ENCODE assay signal across 8 cellular contexts in the genomic region with DNA sequence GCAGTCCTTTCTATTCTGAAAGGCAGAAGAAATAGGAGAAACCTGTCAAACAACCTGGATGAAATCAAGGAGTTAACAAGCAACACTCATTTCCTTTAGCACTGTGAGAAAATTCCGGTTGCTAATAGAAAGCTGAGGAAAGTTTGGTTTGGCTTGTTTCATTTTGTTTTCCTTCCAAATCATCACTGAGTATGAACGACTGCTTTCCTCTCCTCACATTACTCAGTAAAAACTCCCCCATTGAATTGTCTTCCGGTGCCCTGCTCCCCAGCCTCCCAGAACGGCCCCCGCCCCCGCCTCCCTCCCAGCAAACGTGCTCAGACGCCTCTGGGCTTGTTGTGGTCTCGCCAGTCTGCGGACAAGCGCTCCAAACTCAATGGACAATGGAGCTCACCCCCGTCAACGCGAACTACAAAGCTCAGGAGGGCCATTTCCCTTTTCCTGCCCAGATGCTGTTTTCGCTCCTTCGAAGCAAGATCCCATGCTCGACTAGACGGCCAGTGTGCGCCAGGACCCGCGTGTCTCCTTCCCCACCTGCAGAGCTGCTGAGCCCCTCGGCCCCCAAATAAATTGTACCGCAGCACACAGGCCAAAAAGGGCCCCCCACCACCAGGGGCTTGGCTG. TPM values are rescaled to one million over a fixed set of nuclear protein-coding genes. Genes with fewer than 3 reads are reported as not detected.
DNase-seq lines count a peak whose midpoint lies in the region; ATAC-seq and TF ChIP-seq lines count a peak whose summit lies in the region.

No MANE protein-coding gene starts in this region.

- H2AFZ ChIP-seq in SU-DHL-6 (ENCODE audit: low read depth, low read length, severe bottlenecking) (peak overlapping the region; percentile 95), parathyroid adenoma (peak overlapping the region; percentile 85)

- ATAC-seq in GM21619 (IDR thresholded peaks at IDR 0.05; ENCODE audit: unreplicated experiment) = peak; percentile 38

- H3K4me1 ChIP-seq in cardiac muscle cell (ENCODE audit: low read depth) (peaks cover 6% of the 10 kb centered on the region), parathyroid adenoma (no peaks in the 10 kb centered on the region)

- in situ Hi-C loops in KBM-7 (cut with MboI; ENCODE audit: low pct_unique_long_range_greater_than_20kb, low sequenced_read_pairs) = no loop called here

- H3K27me3 ChIP-seq in SU-DHL-6 (ENCODE audit: low read length) (no peaks in the 10 kb centered on the region), cardiac muscle cell (no peaks in the 10 kb centered on the region), parathyroid adenoma (ENCODE audit: control insufficient read depth, insufficient read depth, low read length) (no peaks in the 10 kb centered on the region)

- peaks cover 5% of the 10 kb centered on the region; the same call in 1 of the 2 replicates for H3F3A ChIP-seq in SU-DHL-6 (ENCODE audit: insufficient read depth)

- DNase-seq in DMS79 (lab: John Stamatoyannopoulos, UW) = peak; percentile 18
- peak; percentile 67 for DNase-seq in KBM-7
- DNase-seq in cardiac muscle cell (ENCODE audit: low read depth in 1 of 2, low spot score in 1 of 2) = peak; percentile 71 to 84
- peak; percentile 70 for DNase-seq in ureter (ENCODE audit: low spot score)

- H3K36me3 ChIP-seq in SU-DHL-6 (ENCODE audit: low read length) (no peaks in the 10 kb centered on the region), cardiac muscle cell (no peaks in the 10 kb centered on the region), parathyroid adenoma (ENCODE audit: control insufficient read depth, insufficient read depth, low read length) (no peaks in the 10 kb centered on the region)

- H3K4me2 ChIP-seq in SU-DHL-6 (ENCODE audit: low read depth, low read length, poor library complexity, severe bottlenecking) = peak overlapping the region; percentile 66
- peak overlapping the region; percentile 85 for H3K4me2 ChIP-seq in parathyroid adenoma (ENCODE audit: low read length)

- H3K9me2 ChIP-seq in SU-DHL-6 (replicated peaks; ENCODE audit: insufficient read depth, low read length) = no peaks in the 10 kb centered on the region

- H3K79me2 ChIP-seq in SU-DHL-6 (ENCODE audit: insufficient read depth, low read length) (peaks cover 52% of the 10 kb centered on the region), parathyroid adenoma (peaks cover 8% of the 10 kb centered on the region)

- H3K9me3 ChIP-seq in SU-DHL-6 (ENCODE audit: insufficient read depth, low read length) (no peaks in the 10 kb centered on the region), cardiac muscle cell (ENCODE audit: low read depth) (no peaks in the 10 kb centered on the region), parathyroid adenoma (ENCODE audit: control insufficient read depth, low read length) (no peaks in the 10 kb centered on the region)

- no peaks in the 10 kb centered on the region for H4K20me1 ChIP-seq in SU-DHL-6 (ENCODE audit: low read depth, low read length)

- H3K27ac ChIP-seq in SU-DHL-6 (ENCODE audit: low read depth, low read length) = peak overlapping the region; percentile 50
- peak overlapping the region; percentile 80 for H3K27ac ChIP-seq in adipose tissue (ENCODE audit: low read depth, low read length)
- H3K27ac ChIP-seq in cardiac muscle cell = peak overlapping the region; percentile 78
- peak overlapping the region; percentile 76 for H3K27ac ChIP-seq in parathyroid adenoma

- H3K4me3 ChIP-seq in SU-DHL-6 (ENCODE audit: insufficient read depth, low read length, poor library complexity, severe bottlenecking) (peak overlapping the region; percentile 69), cardiac muscle cell (peak overlapping the region; percentile 89), parathyroid adenoma (ENCODE audit: low read depth, low read length) (peak overlapping the region; percentile 82)

- H3K9ac ChIP-seq in SU-DHL-6 (ENCODE audit: low read length) (peak overlapping the region; percentile 73), parathyroid adenoma (no peak overlapping the region)

- 0 to 1% (median 0%) methylated on average over 23 of the region's 23 CpGs for WGBS in adipose tissue, 3 donors

- no peak for TF ChIP-seq CTCF in SU-DHL-6 (IDR thresholded peaks at IDR 0.05; ENCODE audit: insufficient read depth, low read length, poor library complexity, severe bottlenecking)
- no peak for TF ChIP-seq CTCF in cardiac muscle cell (IDR thresholded peaks at IDR 0.05; ENCODE audit: low read depth, low read length)
- TF ChIP-seq CTCF in parathyroid adenoma (IDR thresholded peaks at IDR 0.05) = no peak

RNA-seq across cellular contexts. Expression of a gene that starts 0.7 kb away (rescaled TPM):
- polyA plus RNA-seq in adipose tissue (1 to 10 TPM; 2.9 to 9.0 (median 6.7) TPM), cardiac muscle cell (8.2 and 17.5 TPM in 2 replicates)
- total RNA-seq in cardiac muscle cell (14.7 and 17.5 TPM in 2 replicates), ureter (35.4 TPM)

RNA-seq across cellular contexts. Expression of a gene that starts 11.9 kb away (rescaled TPM):
- polyA plus RNA-seq in adipose tissue (1 to 10 TPM; 2.1 to 4.9 (median 2.4) TPM), cardiac muscle cell (1.4 TPM in 1 of 2 replicates, not detected in the other)
- total RNA-seq in cardiac muscle cell (0.12 and 0.21 TPM in 2 replicates), ureter (54.4 TPM)

Comparison
In these comparisons a context has a peak if more than half of its experiments do, and no peak if none do; other contexts are left out.
1. Peak in every context shown above with its lines: DNase-seq, ATAC-seq, H3K4me3 ChIP-seq and H3K27ac ChIP-seq.
2. DNase-seq: peak in every context shown above with its lines; median percentile 78 in cardiac muscle cell; 70 in ureter; 67 in KBM-7; 18 in DMS79.
3. RNA of a gene that starts 11.9 kb away (total RNA-seq): 54.4 TPM in ureter (single experiment); 0.12 to 0.21 TPM in cardiac muscle cell; every median in the first group is over 10 times any median in the second.